In genomic region chr11:71221201-71221600, GRCh38 we compare ENCODE assay signal across 21 cellular contexts. TPM values are rescaled to one million over a fixed set of nuclear protein-coding genes. Genes with fewer than 3 reads are reported as not detected.
"Had no signal": no experiment of that assay in that cellular context is flagged by ENCODE, and none has a peak within 500 bp of the region (broad histone marks: within the 10 kb centered on the region; RNA-seq: fewer than 3 reads in every experiment).

No MANE protein-coding gene starts in this region.

- H3K4me1 ChIP-seq: esophagus muscularis mucosa, gastroesophageal sphincter had no signal

- FAIRE-seq: keratinocyte, urothelium cell line had no signal

- DNase-seq: caudate nucleus; cortex of kidney; effector memory CD4-positive, alpha-beta T cell; immature natural killer cell; left ventricle myocardium superior; mammary epithelial cell; natural killer cell; right cardiac atrium; stimulated activated CD4-positive, alpha-beta T cell treated with anti-CD3 and anti-CD28 coated beads, Interleukin-15, amount 100 ng/mL, for 24 hours; stimulated activated CD4-positive, alpha-beta T cell treated with anti-CD3 and anti-CD28 coated beads, Interleukin-2, amount 100 ng/mL, for 24 hours; stimulated activated CD4-positive, alpha-beta T cell treated with anti-CD3 and anti-CD28 coated beads, Interleukin-4, amount 100 ng/mL, for 4 hours; stimulated activated naive B cell treated with anti-CD40 and anti-IgM and Interleukin-4, amounts not matched to agents 10 μg/mL and 1 μg/mL and 100 μg/mL, for 72 hours; stimulated activated naive CD8-positive, alpha-beta T cell treated with anti-CD3 and anti-CD28 coated beads, Interleukin-15, amount 100 ng/mL, for 72 hours; trophoblast cell had no signal

- H3K9me3 ChIP-seq: thoracic aorta had no signal

- H3K4me3 ChIP-seq: dorsolateral prefrontal cortex, esophagus muscularis mucosa, gastroesophageal sphincter, thoracic aorta had no signal

- H3K36me3 ChIP-seq: esophagus muscularis mucosa, gastroesophageal sphincter, thoracic aorta had no signal

- ATAC-seq: gastroesophageal sphincter; left ventricle myocardium superior; natural killer cell; right cardiac atrium; stimulated activated naive B cell treated with anti-CD40 and anti-IgM and Interleukin-4, amounts not matched to agents 10 μg/mL and 1 μg/mL and 100 μg/mL, for 72 hours; stimulated activated naive CD8-positive, alpha-beta T cell treated with anti-CD3 and anti-CD28 coated beads, Interleukin-15, amount 100 ng/mL, for 72 hours had no signal

- H3K27ac ChIP-seq: dorsolateral prefrontal cortex, epithelial cell of prostate, esophagus muscularis mucosa, gastroesophageal sphincter, thoracic aorta had no signal

RNA-seq across cellular contexts. Expression of gene SHANK2, which starts 31.2 kb away (rescaled TPM):
- polyA plus RNA-seq: immature natural killer cell had no signal
